In the genomic region with DNA sequence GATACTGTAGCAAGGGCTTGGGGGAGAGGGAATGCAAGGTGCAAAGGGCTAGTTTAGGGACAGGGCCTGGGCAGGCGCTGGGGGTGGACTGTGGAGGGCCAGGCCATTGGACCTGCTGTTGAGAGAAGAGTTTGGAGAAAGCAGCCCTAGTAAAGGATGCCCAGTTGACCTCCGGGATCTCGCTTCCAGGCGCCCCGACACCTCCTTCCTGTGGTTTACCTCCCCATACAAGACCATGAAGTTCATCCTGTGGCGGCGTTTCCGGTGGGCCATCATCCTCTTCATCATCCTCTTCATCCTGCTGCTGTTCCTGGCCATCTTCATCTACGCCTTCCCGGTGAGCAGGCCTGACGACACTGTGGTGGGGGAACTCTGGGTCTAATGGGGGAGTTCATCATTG, we compare ENCODE assay signal across 29 cellular contexts.
"Had no signal": no experiment of that assay in that cellular context is flagged by ENCODE, and none has a peak within 500 bp of the region (broad histone marks: within the 10 kb centered on the region; RNA-seq: fewer than 3 reads in every experiment).

No MANE protein-coding gene starts in this region.

- H3K4me1 Mint-ChIP-seq: activated CD4-positive, alpha-beta T cell treated with anti-CD3 and anti-CD28 coated beads, Interleukin-2, amount 10 ng/mL, durations not matched to agents 24 days and 14 days; activated naive CD4-positive, alpha-beta T cell treated with anti-CD3 and anti-CD28 coated beads, Interleukin-2, amount 50 U/mL, for 24 hours; activated naive CD8-positive, alpha-beta T cell treated with anti-CD3 and anti-CD28 coated beads, Interleukin-2, amount 50 U/mL, for 24 hours; immature natural killer cell had no signal

- H3K27ac ChIP-seq: epithelial cell of prostate, esophagus squamous epithelium, ovary, psoas muscle, SK-N-MC, tibial nerve, WERI-Rb-1 had no signal

- H3K9me3 Mint-ChIP-seq: activated CD4-positive, alpha-beta memory T cell treated with anti-CD3 and anti-CD28 coated beads for 36 hours; activated CD4-positive, alpha-beta T cell treated with anti-CD3 and anti-CD28 coated beads, Interleukin-2, amount 10 ng/mL, durations not matched to agents 24 days and 14 days; activated naive CD4-positive, alpha-beta T cell treated with anti-CD3 and anti-CD28 coated beads, Interleukin-2, amount 50 U/mL, for 24 hours; activated naive CD8-positive, alpha-beta T cell treated with anti-CD3 and anti-CD28 coated beads, Interleukin-2, amount 50 U/mL, for 24 hours; activated T-helper 1 cell treated with anti-CD3 and anti-CD28 coated beads, Interleukin-12 subunit alpha, Interleukin-12 subunit beta, Interleukin-2, Interleukin-4 antibody, amounts not matched to agents 30 ng/mL and 10 ng/mL and 1 ng/mL, durations not matched to agents 14 hours and 24 hours and 36 hours; dendritic cell treated with granulocyte-macrophage colony-stimulating factor and Interleukin-4, amounts not matched to agents 40 ng/mL and 50 ng/mL, for 4 days; immature natural killer cell; nephron progenitor cell; T-helper 1 cell treated with Interleukin-12 subunit alpha and Interleukin-12 subunit beta and Interleukin-4 antibody, amounts not matched to agents 30 μg/mL and 1 μg/mL, for 36 hours had no signal

- ATAC-seq: activated naive CD8-positive, alpha-beta T cell treated with anti-CD3 and anti-CD28 coated beads, Interleukin-2, amount 50 U/mL, for 24 hours; left lobe of liver; mucosa of descending colon had no signal

- H3K27ac Mint-ChIP-seq: activated CD4-positive, alpha-beta memory T cell treated with anti-CD3 and anti-CD28 coated beads for 36 hours; activated CD4-positive, alpha-beta T cell treated with anti-CD3 and anti-CD28 coated beads, Interleukin-2, amount 10 ng/mL, durations not matched to agents 24 days and 14 days; activated naive CD4-positive, alpha-beta T cell treated with anti-CD3 and anti-CD28 coated beads, Interleukin-2, amount 50 U/mL, for 24 hours; activated naive CD8-positive, alpha-beta T cell treated with anti-CD3 and anti-CD28 coated beads, Interleukin-2, amount 50 U/mL, for 24 hours; activated T-helper 1 cell treated with anti-CD3 and anti-CD28 coated beads, Interleukin-12 subunit alpha, Interleukin-12 subunit beta, Interleukin-2, Interleukin-4 antibody, amounts not matched to agents 30 ng/mL and 10 ng/mL and 1 ng/mL, durations not matched to agents 14 hours and 24 hours and 36 hours; dendritic cell treated with granulocyte-macrophage colony-stimulating factor and Interleukin-4, amounts not matched to agents 40 ng/mL and 50 ng/mL, for 4 days; immature natural killer cell; nephron progenitor cell; T-helper 1 cell treated with Interleukin-12 subunit alpha and Interleukin-12 subunit beta and Interleukin-4 antibody, amounts not matched to agents 30 μg/mL and 1 μg/mL, for 36 hours had no signal

- H3K4me3 ChIP-seq: esophagus squamous epithelium, lung, mucosa of descending colon, ovary, psoas muscle, SK-N-MC, tibial nerve had no signal

- H3K27me3 Mint-ChIP-seq: activated CD4-positive, alpha-beta memory T cell treated with anti-CD3 and anti-CD28 coated beads for 36 hours; activated CD4-positive, alpha-beta T cell treated with anti-CD3 and anti-CD28 coated beads, Interleukin-2, amount 10 ng/mL, durations not matched to agents 24 days and 14 days; activated naive CD4-positive, alpha-beta T cell treated with anti-CD3 and anti-CD28 coated beads, Interleukin-2, amount 50 U/mL, for 24 hours; dendritic cell treated with granulocyte-macrophage colony-stimulating factor and Interleukin-4, amounts not matched to agents 40 ng/mL and 50 ng/mL, for 4 days had no signal

- H3K36me3 ChIP-seq: esophagus squamous epithelium, ovary, tibial nerve, WERI-Rb-1 had no signal

- H3K27me3 ChIP-seq: esophagus squamous epithelium, ovary, tibial nerve had no signal

- DNase-seq: activated CD4-positive, alpha-beta memory T cell treated with anti-CD3 and anti-CD28 coated beads for 36 hours; activated CD4-positive, alpha-beta T cell treated with anti-CD3 and anti-CD28 coated beads, Interleukin-2, amount 10 ng/mL, durations not matched to agents 24 days and 14 days; activated CD4-positive, CD25-positive, alpha-beta regulatory T cell treated with anti-CD3 and anti-CD28 coated beads, Interleukin-2, amount 50 U/mL, for 72 hours; activated CD8-positive, alpha-beta memory T cell treated with anti-CD3 and anti-CD28 coated beads, Interleukin-2, amount 50 U/mL, for 4 hours; activated naive CD8-positive, alpha-beta T cell treated with anti-CD3 and anti-CD28 coated beads, Interleukin-2, amount 50 U/mL, for 24 hours; activated T-cell treated with anti-CD3 and anti-CD28 coated beads, Interleukin-2, amount 50 U/mL, for 1 hour; amygdala; central memory CD4-positive, alpha-beta T cell; esophagus squamous epithelium; hypothalamus; immature natural killer cell; mesendoderm; mucosa of descending colon; nephron progenitor cell; stimulated activated CD4-positive, alpha-beta T cell treated with anti-CD3 and anti-CD28 coated beads, Interleukin-2, amount 100 ng/mL, for 48 hours; stimulated activated naive CD4-positive, alpha-beta T cell treated with Interleukin-2 at 50 U/mL for 16 hours; T-helper 9 cell; WERI-Rb-1 had no signal

- H3K36me3 Mint-ChIP-seq: activated CD4-positive, alpha-beta memory T cell treated with anti-CD3 and anti-CD28 coated beads for 36 hours; activated naive CD4-positive, alpha-beta T cell treated with anti-CD3 and anti-CD28 coated beads, Interleukin-2, amount 50 U/mL, for 24 hours; immature natural killer cell had no signal

- H3K4me3 Mint-ChIP-seq: activated CD4-positive, alpha-beta memory T cell treated with anti-CD3 and anti-CD28 coated beads for 36 hours; activated CD4-positive, alpha-beta T cell treated with anti-CD3 and anti-CD28 coated beads, Interleukin-2, amount 10 ng/mL, durations not matched to agents 24 days and 14 days; activated naive CD4-positive, alpha-beta T cell treated with anti-CD3 and anti-CD28 coated beads, Interleukin-2, amount 50 U/mL, for 24 hours; activated naive CD8-positive, alpha-beta T cell treated with anti-CD3 and anti-CD28 coated beads, Interleukin-2, amount 50 U/mL, for 24 hours; activated T-helper 1 cell treated with anti-CD3 and anti-CD28 coated beads, Interleukin-12 subunit alpha, Interleukin-12 subunit beta, Interleukin-2, Interleukin-4 antibody, amounts not matched to agents 30 ng/mL and 10 ng/mL and 1 ng/mL, durations not matched to agents 14 hours and 24 hours and 36 hours; dendritic cell treated with granulocyte-macrophage colony-stimulating factor and Interleukin-4, amounts not matched to agents 40 ng/mL and 50 ng/mL, for 4 days; immature natural killer cell; nephron progenitor cell; T-helper 1 cell treated with Interleukin-12 subunit alpha and Interleukin-12 subunit beta and Interleukin-4 antibody, amounts not matched to agents 30 μg/mL and 1 μg/mL, for 36 hours had no signal

- H3K4me1 ChIP-seq: esophagus squamous epithelium, tibial nerve had no signal

- H3K9me3 ChIP-seq: esophagus squamous epithelium, mucosa of descending colon, ovary, psoas muscle, tibial nerve had no signal
